16 cellular contexts compared by ENCODE assay signal in genomic region chr6:1587546-1587945, GRCh38. TPM values are rescaled to one million over a fixed set of nuclear protein-coding genes. Genes with fewer than 3 reads are reported as not detected.
DNase-seq lines count a peak whose midpoint lies in the region; ATAC-seq and TF ChIP-seq lines count a peak whose summit lies in the region.
"Had no signal": no experiment of that assay in that cellular context is flagged by ENCODE, and none has a peak within 500 bp of the region (broad histone marks: within the 10 kb centered on the region; RNA-seq: fewer than 3 reads in every experiment).

No MANE protein-coding gene starts in this region.

- intact Hi-C loops in breast epithelium (cut with DNase I; ENCODE audit: low total_unique reads) (no loop called here), MCF 10A (cut with micrococcal nuclease) (no loop called here)

- H3K4me1 ChIP-seq in breast epithelium: peaks cover 0 to 3% of the 10 kb centered on the region in 2 donors

- ATAC-seq in esophagus mucosa (peak; percentile 76), GM21619 (IDR thresholded peaks at IDR 0.05; ENCODE audit: unreplicated experiment) (no peak)

- H3K27ac Mint-ChIP-seq in MCF 10A (ENCODE audit: low read depth, unreplicated experiment) (no peak overlapping the region), type B pancreatic cell (no peak overlapping the region)
- H3K27ac Mint-ChIP-seq: HFFc6 had no signal

- TF ChIP-seq POLR2A in breast epithelium (IDR thresholded peaks at IDR 0.05): no peak

- peak overlapping the region; percentile 32 to 52 for H3K27ac ChIP-seq in breast epithelium

- H3K27me3 ChIP-seq in breast epithelium: no peaks in the 10 kb centered on the region

- H3K36me3 Mint-ChIP-seq in MCF 10A (ENCODE audit: insufficient read depth, unreplicated experiment) (no peaks in the 10 kb centered on the region), type B pancreatic cell (no peaks in the 10 kb centered on the region)
- H3K36me3 Mint-ChIP-seq: CD4-positive, alpha-beta memory T cell had no signal

- no peak for TF ChIP-seq CTCF in breast epithelium (IDR thresholded peaks at IDR 0.05)
- TF ChIP-seq CTCF in MCF 10A (IDR thresholded peaks at IDR 0.05; ENCODE audit: unreplicated experiment): no peak
- TF ChIP-seq CTCF in type B pancreatic cell (conservative IDR thresholded peaks at IDR 0.05): no peak

- H3K9me3 ChIP-seq in breast epithelium: no peaks in the 10 kb centered on the region
- H3K9me3 ChIP-seq: HAP-1 had no signal

- H3K27me3 Mint-ChIP-seq in MCF 10A (ENCODE audit: insufficient read depth, unreplicated experiment) (peaks cover 13% of the 10 kb centered on the region), type B pancreatic cell (peaks cover 11% of the 10 kb centered on the region)

- POLR2A ChIA-PET in MCF 10A (lab: Yijun Ruan, JAX): no interaction called here

- DNase-seq in breast epithelium (ENCODE audit: low spot score in 2 of 2) (peak in 1 of 2 donors; percentile 85), MCF 10A (ENCODE audit: unreplicated experiment) (no peak), type B pancreatic cell (ENCODE audit: extremely low spot score, unreplicated experiment) (peak; percentile 47)
- DNase-seq in activated CD4-positive, alpha-beta T cell treated with anti-CD3 and anti-CD28 coated beads for 1 hour: no peak
- DNase-seq: C1 segment of cervical spinal cord; Calu3; CD4-positive, alpha-beta memory T cell; COR-L47; DMS53; DMS79 treated with DMSO at 0.1 percent for 48 hours; GF-D8; GOT3; HFFc6 had no signal

- CTCF ChIA-PET in MCF 10A (lab: Yijun Ruan, JAX): interaction anchor here (0.6 kb wide), 1 partner anchor 872 kb away, joined by 3 read pairs; no protein-coding TSS in a partner anchor

- H3K4me1 Mint-ChIP-seq in MCF 10A (ENCODE audit: insufficient read depth, unreplicated experiment) (no peaks in the 10 kb centered on the region), type B pancreatic cell (ENCODE audit: unreplicated experiment) (peaks cover 5% of the 10 kb centered on the region)
- H3K4me1 Mint-ChIP-seq: CD4-positive, alpha-beta memory T cell had no signal

- H3K9me3 Mint-ChIP-seq in MCF 10A (ENCODE audit: unreplicated experiment) (no peaks in the 10 kb centered on the region), type B pancreatic cell (peaks cover 7% of the 10 kb centered on the region)
- H3K9me3 Mint-ChIP-seq: CD4-positive, alpha-beta memory T cell; HFFc6 had no signal

- no peak overlapping the region for H3K4me3 Mint-ChIP-seq in MCF 10A (ENCODE audit: unreplicated experiment)
- no peak overlapping the region for H3K4me3 Mint-ChIP-seq in type B pancreatic cell
- H3K4me3 Mint-ChIP-seq: CD4-positive, alpha-beta memory T cell; HFFc6 had no signal

- H3K36me3 ChIP-seq in breast epithelium: no peaks in the 10 kb centered on the region
- H3K36me3 ChIP-seq: HAP-1 had no signal

- no TSS peak for BruUV-seq in MCF 10A (replicated peaks; lab: Mats Ljungman, UMichigan)

- H3K4me3 ChIP-seq in breast epithelium: no peak overlapping the region
- H3K4me3 ChIP-seq: HAP-1 had no signal

RNA-seq across cellular contexts. Expression of gene FOXC1, which starts 22.2 kb away (rescaled TPM):
- total RNA-seq in breast epithelium: 10 to 100 TPM in 1 of 3 donors, 1 to 10 TPM in 2; 3.7 to 13.2 (median 7.5) TPM
- 16.7 and 16.8 TPM in 2 replicates for total RNA-seq in MCF 10A (2022)
- 6.5 TPM for total RNA-seq in esophagus mucosa
- 20.8 and 53.5 TPM in 2 replicates for total RNA-seq in type B pancreatic cell (ENCODE audit: low replicate concordance)
- total RNA-seq: CD4-positive, alpha-beta memory T cell had no signal
